ENCODE assay signal across 8 cellular contexts in genomic region chr10:22060984-22061383, GRCh38. TPM values are rescaled to one million over a fixed set of nuclear protein-coding genes. Genes with fewer than 3 reads are reported as not detected.
DNase-seq lines count a peak whose midpoint lies in the region; ATAC-seq and TF ChIP-seq lines count a peak whose summit lies in the region.
"Not testable (repeated sequence)": the region's sequence is repeated elsewhere in the genome, so short reads cannot be mapped to it uniquely, and the experiment has no call there.

No MANE protein-coding gene starts in this region.

- H3K4me3 ChIP-seq in CD4-positive, CD25-positive, alpha-beta regulatory T cell (ENCODE audit: low read depth, low read length); GM12865 (ENCODE audit: low read depth, low read length): not testable (repeated sequence)

- H3K9me3 Mint-ChIP-seq in CD4-positive, CD25-positive, alpha-beta regulatory T cell: peaks cover 7 to 30% (median 15%) of the 10 kb centered on the region in 7 donors
- H3K9me3 Mint-ChIP-seq in activated CD4-positive, alpha-beta T cell treated with anti-CD3 and anti-CD28 coated beads for 36 hours (ENCODE audit: low read depth): peaks cover 15% of the 10 kb centered on the region
- H3K9me3 Mint-ChIP-seq in activated CD4-positive, alpha-beta memory T cell treated with anti-CD3 and anti-CD28 coated beads, Interleukin-2, amount 10 ng/mL, durations not matched to agents 7 days and 5 days; activated T-helper 1 cell treated with anti-CD3 and anti-CD28 coated beads, Interleukin-12 subunit alpha, Interleukin-12 subunit beta, Interleukin-2, Interleukin-4 antibody, amounts not matched to agents 30 ng/mL and 10 ng/mL and 1 ng/mL, durations not matched to agents 14 hours and 24 hours and 36 hours; effector memory CD8-positive, alpha-beta T cell: not testable (repeated sequence)
- H3K9me3 Mint-ChIP-seq in activated naive CD4-positive, alpha-beta T cell treated with anti-CD3 and anti-CD28 coated beads for 36 hours: peaks cover 21% of the 10 kb centered on the region

- not testable (repeated sequence) for H3K9me3 ChIP-seq in CD4-positive, CD25-positive, alpha-beta regulatory T cell (ENCODE audit: control insufficient read depth in 2 of 2, low read length in 2 of 2)

- H3K36me3 ChIP-seq in CD4-positive, CD25-positive, alpha-beta regulatory T cell (ENCODE audit: control insufficient read depth, insufficient read depth, low read length): not testable (repeated sequence)

- DNase-seq in CD4-positive, CD25-positive, alpha-beta regulatory T cell: peak in 2 of 3 donors; percentile 52 to 58
- DNase-seq in GM12865 (ENCODE audit: low read depth) (peak; percentile 14), T follicular helper cell (ENCODE audit: low read depth) (peak; percentile 7)
- peak; percentile 7 for DNase-seq in activated CD4-positive, alpha-beta T cell treated with anti-CD3 and anti-CD28 coated beads for 36 hours
- DNase-seq in activated CD4-positive, alpha-beta memory T cell treated with anti-CD3 and anti-CD28 coated beads, Interleukin-2, amount 10 ng/mL, durations not matched to agents 7 days and 5 days: peak; percentile 64
- DNase-seq in activated T-helper 1 cell treated with anti-CD3 and anti-CD28 coated beads, Interleukin-12 subunit alpha, Interleukin-12 subunit beta, Interleukin-2, Interleukin-4 antibody, amounts not matched to agents 30 ng/mL and 10 ng/mL and 1 ng/mL, durations not matched to agents 14 hours and 24 hours and 36 hours (ENCODE audit: low spot score): peak; percentile 21
- DNase-seq in activated naive CD4-positive, alpha-beta T cell treated with anti-CD3 and anti-CD28 coated beads for 36 hours: peak; percentile 6
- DNase-seq in effector memory CD8-positive, alpha-beta T cell: peak; percentile 11 to 41 (median 18)

- ATAC-seq in CD4-positive, CD25-positive, alpha-beta regulatory T cell (ENCODE audit: low read depth in 2 of 2); activated CD4-positive, alpha-beta T cell treated with anti-CD3 and anti-CD28 coated beads for 36 hours; effector memory CD8-positive, alpha-beta T cell (replicated peaks): not testable (repeated sequence)

- H3K36me3 Mint-ChIP-seq in CD4-positive, CD25-positive, alpha-beta regulatory T cell; activated CD4-positive, alpha-beta T cell treated with anti-CD3 and anti-CD28 coated beads for 36 hours (ENCODE audit: low read depth); activated CD4-positive, alpha-beta memory T cell treated with anti-CD3 and anti-CD28 coated beads, Interleukin-2, amount 10 ng/mL, durations not matched to agents 7 days and 5 days (ENCODE audit: low read depth); activated T-helper 1 cell treated with anti-CD3 and anti-CD28 coated beads, Interleukin-12 subunit alpha, Interleukin-12 subunit beta, Interleukin-2, Interleukin-4 antibody, amounts not matched to agents 30 ng/mL and 10 ng/mL and 1 ng/mL, durations not matched to agents 14 hours and 24 hours and 36 hours (ENCODE audit: low read depth); activated naive CD4-positive, alpha-beta T cell treated with anti-CD3 and anti-CD28 coated beads for 36 hours (ENCODE audit: low read depth); effector memory CD8-positive, alpha-beta T cell (ENCODE audit: insufficient read depth): not testable (repeated sequence)

- POLR2A ChIA-PET in activated CD4-positive, alpha-beta T cell treated with anti-CD3 and anti-CD28 coated beads for 36 hours (lab: Charles Lee): not testable (repeated sequence)
- POLR2A ChIA-PET in activated CD4-positive, alpha-beta memory T cell treated with anti-CD3 and anti-CD28 coated beads, Interleukin-2, amount 10 ng/mL, durations not matched to agents 7 days and 5 days (lab: Charles Lee): interaction anchor here (1.7 kb wide), 1 partner anchor 57 kb away, joined by 4 read pairs; the partner anchor contains the start of gene DNAJC1

- intact Hi-C loops in activated CD4-positive, alpha-beta T cell treated with anti-CD3 and anti-CD28 coated beads for 36 hours (cut with DNase I, micrococcal nuclease); activated T-helper 1 cell treated with anti-CD3 and anti-CD28 coated beads, Interleukin-12 subunit alpha, Interleukin-12 subunit beta, Interleukin-2, Interleukin-4 antibody, amounts not matched to agents 30 ng/mL and 10 ng/mL and 1 ng/mL, durations not matched to agents 14 hours and 24 hours and 36 hours (cut with micrococcal nuclease); activated naive CD4-positive, alpha-beta T cell treated with anti-CD3 and anti-CD28 coated beads for 36 hours (cut with micrococcal nuclease): not testable (repeated sequence)

- TF ChIP-seq CTCF in GM12865 (IDR thresholded peaks at IDR 0.05; ENCODE audit: insufficient read depth, low read depth, low read length, missing control alignments): not testable (repeated sequence)

- H3K4me1 ChIP-seq in CD4-positive, CD25-positive, alpha-beta regulatory T cell (ENCODE audit: control insufficient read depth, insufficient read depth, low read length, poor library complexity, severe bottlenecking): not testable (repeated sequence)

- CTCF ChIA-PET in activated CD4-positive, alpha-beta T cell treated with anti-CD3 and anti-CD28 coated beads for 36 hours (lab: Charles Lee); activated CD4-positive, alpha-beta memory T cell treated with anti-CD3 and anti-CD28 coated beads, Interleukin-2, amount 10 ng/mL, durations not matched to agents 7 days and 5 days (lab: Charles Lee); activated naive CD4-positive, alpha-beta T cell treated with anti-CD3 and anti-CD28 coated beads for 36 hours (lab: Charles Lee): not testable (repeated sequence)

- peaks cover 2 to 31% (median 11%) of the 10 kb centered on the region in 4 donors for H3K4me1 Mint-ChIP-seq in CD4-positive, CD25-positive, alpha-beta regulatory T cell
- H3K4me1 Mint-ChIP-seq in activated CD4-positive, alpha-beta T cell treated with anti-CD3 and anti-CD28 coated beads for 36 hours; activated CD4-positive, alpha-beta memory T cell treated with anti-CD3 and anti-CD28 coated beads, Interleukin-2, amount 10 ng/mL, durations not matched to agents 7 days and 5 days; activated T-helper 1 cell treated with anti-CD3 and anti-CD28 coated beads, Interleukin-12 subunit alpha, Interleukin-12 subunit beta, Interleukin-2, Interleukin-4 antibody, amounts not matched to agents 30 ng/mL and 10 ng/mL and 1 ng/mL, durations not matched to agents 14 hours and 24 hours and 36 hours (ENCODE audit: low read depth); activated naive CD4-positive, alpha-beta T cell treated with anti-CD3 and anti-CD28 coated beads for 36 hours (ENCODE audit: low read depth); effector memory CD8-positive, alpha-beta T cell (ENCODE audit: low read depth in 2 of 2): not testable (repeated sequence)

- H3K27ac ChIP-seq in CD4-positive, CD25-positive, alpha-beta regulatory T cell (ENCODE audit: insufficient read depth, low read length, poor library complexity, severe bottlenecking): not testable (repeated sequence)

- H3K27me3 Mint-ChIP-seq in CD4-positive, CD25-positive, alpha-beta regulatory T cell; activated CD4-positive, alpha-beta T cell treated with anti-CD3 and anti-CD28 coated beads for 36 hours; activated CD4-positive, alpha-beta memory T cell treated with anti-CD3 and anti-CD28 coated beads, Interleukin-2, amount 10 ng/mL, durations not matched to agents 7 days and 5 days; activated T-helper 1 cell treated with anti-CD3 and anti-CD28 coated beads, Interleukin-12 subunit alpha, Interleukin-12 subunit beta, Interleukin-2, Interleukin-4 antibody, amounts not matched to agents 30 ng/mL and 10 ng/mL and 1 ng/mL, durations not matched to agents 14 hours and 24 hours and 36 hours (ENCODE audit: insufficient read depth); activated naive CD4-positive, alpha-beta T cell treated with anti-CD3 and anti-CD28 coated beads for 36 hours (ENCODE audit: low read depth): not testable (repeated sequence)
- peaks cover 8 to 17% of the 10 kb centered on the region in 2 donors for H3K27me3 Mint-ChIP-seq in effector memory CD8-positive, alpha-beta T cell

- H3K27me3 ChIP-seq in CD4-positive, CD25-positive, alpha-beta regulatory T cell (ENCODE audit: control insufficient read depth, insufficient read depth, low read length): not testable (repeated sequence)

- not testable (repeated sequence) for H3K27ac Mint-ChIP-seq in CD4-positive, CD25-positive, alpha-beta regulatory T cell; activated CD4-positive, alpha-beta T cell treated with anti-CD3 and anti-CD28 coated beads for 36 hours; activated CD4-positive, alpha-beta memory T cell treated with anti-CD3 and anti-CD28 coated beads, Interleukin-2, amount 10 ng/mL, durations not matched to agents 7 days and 5 days; activated T-helper 1 cell treated with anti-CD3 and anti-CD28 coated beads, Interleukin-12 subunit alpha, Interleukin-12 subunit beta, Interleukin-2, Interleukin-4 antibody, amounts not matched to agents 30 ng/mL and 10 ng/mL and 1 ng/mL, durations not matched to agents 14 hours and 24 hours and 36 hours; activated naive CD4-positive, alpha-beta T cell treated with anti-CD3 and anti-CD28 coated beads for 36 hours; effector memory CD8-positive, alpha-beta T cell

- H3K4me3 Mint-ChIP-seq in CD4-positive, CD25-positive, alpha-beta regulatory T cell: peak overlapping the region in 3 of 4 donors; percentile 15 to 32 (median 21)
- H3K4me3 Mint-ChIP-seq in activated CD4-positive, alpha-beta T cell treated with anti-CD3 and anti-CD28 coated beads for 36 hours; activated CD4-positive, alpha-beta memory T cell treated with anti-CD3 and anti-CD28 coated beads, Interleukin-2, amount 10 ng/mL, durations not matched to agents 7 days and 5 days; activated T-helper 1 cell treated with anti-CD3 and anti-CD28 coated beads, Interleukin-12 subunit alpha, Interleukin-12 subunit beta, Interleukin-2, Interleukin-4 antibody, amounts not matched to agents 30 ng/mL and 10 ng/mL and 1 ng/mL, durations not matched to agents 14 hours and 24 hours and 36 hours; activated naive CD4-positive, alpha-beta T cell treated with anti-CD3 and anti-CD28 coated beads for 36 hours: not testable (repeated sequence)
- H3K4me3 Mint-ChIP-seq in effector memory CD8-positive, alpha-beta T cell: peak overlapping the region; percentile 13 to 34

RNA-seq across cellular contexts. Expression of gene DNAJC1, which starts 57.5 kb away (rescaled TPM):
- total RNA-seq in CD4-positive, CD25-positive, alpha-beta regulatory T cell: 23.2 TPM
- 10 to 100 TPM; 12.9 to 27.5 (median 18.8) TPM for polyA plus RNA-seq in CD4-positive, CD25-positive, alpha-beta regulatory T cell
- 10 to 100 TPM; 20.6 to 28.1 TPM for total RNA-seq in activated CD4-positive, alpha-beta T cell treated with anti-CD3 and anti-CD28 coated beads for 36 hours
- total RNA-seq in activated CD4-positive, alpha-beta memory T cell treated with anti-CD3 and anti-CD28 coated beads, Interleukin-2, amount 10 ng/mL, durations not matched to agents 7 days and 5 days: 10 to 100 TPM; 35.7 to 38.9 TPM
- 24.8 and 26.2 TPM in 2 replicates for total RNA-seq in activated T-helper 1 cell treated with anti-CD3 and anti-CD28 coated beads, Interleukin-12 subunit alpha, Interleukin-12 subunit beta, Interleukin-2, Interleukin-4 antibody, amounts not matched to agents 30 ng/mL and 10 ng/mL and 1 ng/mL, durations not matched to agents 14 hours and 24 hours and 36 hours
- total RNA-seq in activated naive CD4-positive, alpha-beta T cell treated with anti-CD3 and anti-CD28 coated beads for 36 hours: 10 to 100 TPM; 18.0 to 18.8 TPM

Comparison
In these comparisons a context has a peak if more than half of its experiments do, and no peak if none do; other contexts are left out.
1. DNase-seq: peak in every context shown above with its lines; median percentile 64 in activated CD4-positive, alpha-beta memory T cell treated with anti-CD3 and anti-CD28 coated beads, Interleukin-2, amount 10 ng/mL, durations not matched to agents 7 days and 5 days; 55 in CD4-positive, CD25-positive, alpha-beta regulatory T cell; 21 in activated T-helper 1 cell treated with anti-CD3 and anti-CD28 coated beads, Interleukin-12 subunit alpha, Interleukin-12 subunit beta, Interleukin-2, Interleukin-4 antibody, amounts not matched to agents 30 ng/mL and 10 ng/mL and 1 ng/mL, durations not matched to agents 14 hours and 24 hours and 36 hours; 18 in effector memory CD8-positive, alpha-beta T cell; 14 in GM12865; 7 in T follicular helper cell; 7 in activated CD4-positive, alpha-beta T cell treated with anti-CD3 and anti-CD28 coated beads for 36 hours; 6 in activated naive CD4-positive, alpha-beta T cell treated with anti-CD3 and anti-CD28 coated beads for 36 hours.